Comparison of ENCODE assay signal across 26 cellular contexts in genomic region chr17:54977744-54978143, GRCh38.
"Had no signal": no experiment of that assay in that cellular context is flagged by ENCODE, and none has a peak within 500 bp of the region (broad histone marks: within the 10 kb centered on the region; RNA-seq: fewer than 3 reads in every experiment).

No MANE protein-coding gene starts in this region.

- H3K27ac ChIP-seq: epithelial cell of prostate, esophagus squamous epithelium, gastrocnemius medialis, heart right ventricle, left lung, lower lobe of right lung had no signal

- H3K27me3 ChIP-seq: esophagus squamous epithelium, gastrocnemius medialis, heart right ventricle, left lung had no signal

- H3K4me1 ChIP-seq: esophagus squamous epithelium, gastrocnemius medialis, lower lobe of right lung had no signal

- H3K36me3 ChIP-seq: esophagus squamous epithelium, gastrocnemius medialis, heart right ventricle, left lung, lower lobe of right lung had no signal

- H3K4me3 ChIP-seq: esophagus squamous epithelium, gastrocnemius medialis, heart right ventricle, left lung, lower lobe of right lung, mucosa of descending colon had no signal

- FAIRE-seq: endometrium, islet of Langerhans, keratinocyte had no signal

- H3K9me3 ChIP-seq: gastrocnemius medialis had no signal

- DNase-seq: cortex of kidney; effector CD8-positive, alpha-beta T cell; effector memory CD8-positive, alpha-beta T cell; endodermal cell; erythroblast; esophagus squamous epithelium; foreskin fibroblast; foreskin melanocyte; gastrocnemius medialis; glutamatergic neuron; head of caudate nucleus; heart right ventricle; hippocampal formation; left cardiac atrium; left lung; left ventricle myocardium superior; lower lobe of right lung; mesenchymal stem cell; mucosa of descending colon; naive B cell; naive thymus-derived CD8-positive, alpha-beta T cell had no signal

- ATAC-seq: effector memory CD8-positive, alpha-beta T cell; esophagus mucosa; gastrocnemius medialis; heart right ventricle; left cardiac atrium; left lung; left ventricle myocardium superior; lower lobe of right lung; mucosa of descending colon; naive thymus-derived CD8-positive, alpha-beta T cell had no signal
